ENCODE assay signal across 24 cellular contexts in genomic region chr5:2899311-2899710, GRCh38.
DNase-seq lines count a peak whose midpoint lies in the region; ATAC-seq and TF ChIP-seq lines count a peak whose summit lies in the region.
"Had no signal": no experiment of that assay in that cellular context is flagged by ENCODE, and none has a peak within 500 bp of the region (broad histone marks: within the 10 kb centered on the region; RNA-seq: fewer than 3 reads in every experiment).

No MANE protein-coding gene starts in this region.

- WGBS in H9 (ENCODE audit: extremely low coverage, insufficient read length, low lambda C conversion rate) = no CpG with 5 or more reads among the region's 9 CpGs
- 89% methylated on average over 9 of the region's 9 CpGs for WGBS in suprapubic skin

- no peak overlapping the region for H2AFZ ChIP-seq in H9 (ENCODE audit: low read length)
- H2AFZ ChIP-seq: PC-9 had no signal

- H2BK12ac ChIP-seq in H9 (ENCODE audit: insufficient read length, low read depth, low read length) = no peak overlapping the region

- peaks cover 2% of the 10 kb centered on the region for H4K20me1 ChIP-seq in H9 (ENCODE audit: control insufficient read depth, insufficient read depth, insufficient read length)
- H4K20me1 ChIP-seq: BLaER1 had no signal

- H3T11ph ChIP-seq in H9 (ENCODE audit: low read length) = no peak overlapping the region

- H4K8ac ChIP-seq in H9 (replicated peaks; ENCODE audit: insufficient read length, low read depth, low read length) = no peak overlapping the region

- H3K4me3 ChIP-seq in coronary artery (no peak overlapping the region), suprapubic skin (no peak overlapping the region)
- H3K4me3 ChIP-seq: BLaER1, PC-9, SJCRH30 had no signal

- H2BK15ac ChIP-seq in H9 (ENCODE audit: low read depth, low read length) = no peak overlapping the region

- peak; percentile 21 for DNase-seq in H9
- DNase-seq in coronary artery (ENCODE audit: low spot score) = peak; percentile 17
- peak; percentile 71 for DNase-seq in mesenteric fat pad (ENCODE audit: low spot score)
- peak; percentile 21 to 50 for DNase-seq in suprapubic skin (ENCODE audit: low spot score in 2 of 2)
- DNase-seq in mucosa of gallbladder (ENCODE audit: low spot score) = no peak
- no peak for DNase-seq in endothelial cell (ENCODE audit: low spot score)
- no peak for DNase-seq in AG08396 (ENCODE audit: low spot score)
- DNase-seq: CD4-positive, CD25-positive, alpha-beta regulatory T cell; DMS153; DND-41; Karpas-422; NCI-H1092 treated with DMSO at 0.1 percent for 48 hours; NCI-H1436 treated with DMSO at 0.1 percent for 48 hours; NCI-H1930; NCI-H2107; NCI-H446; NCI-H524 treated with DMSO at 0.1 percent for 48 hours; NCI-H774; PC-9; SJCRH30 had no signal

- no peak overlapping the region for H4K91ac ChIP-seq in H9 (ENCODE audit: insufficient read length, low read depth, low read length)

- no peak overlapping the region for H3K56ac ChIP-seq in H9 (ENCODE audit: insufficient read length, low read depth, low read length)

- H3K4me1 Mint-ChIP-seq in H9 (peaks cover 12 to 13% of the 10 kb centered on the region in 2 experiments), endothelial cell (ENCODE audit: unreplicated experiment) (peaks cover 6% of the 10 kb centered on the region)
- H3K4me1 Mint-ChIP-seq: CD4-positive, CD25-positive, alpha-beta regulatory T cell had no signal

- no peak overlapping the region for H4K5ac ChIP-seq in H9 (ENCODE audit: insufficient read length, low read depth, low read length)

- no peaks in the 10 kb centered on the region for H3K79me2 ChIP-seq in H9 (ENCODE audit: insufficient read depth, low read length)

- TF ChIP-seq EP300 in suprapubic skin (IDR thresholded peaks at IDR 0.05) = no peak

- H3K23ac ChIP-seq in H9 (ENCODE audit: insufficient read length, low read depth, low read length) = no peak overlapping the region

- no peaks in the 10 kb centered on the region for H3K27me3 ChIP-seq in H9 (ENCODE audit: insufficient read depth, low read length)
- no peaks in the 10 kb centered on the region for H3K27me3 ChIP-seq in suprapubic skin
- H3K27me3 ChIP-seq: BLaER1, SJCRH30 had no signal

- no peak overlapping the region for H3K4me2 ChIP-seq in H9 (ENCODE audit: insufficient read depth, insufficient read length, low read length)
- H3K4me2 ChIP-seq: BLaER1, PC-9 had no signal

- H3K27ac Mint-ChIP-seq in H9 (no peak overlapping the region), endothelial cell (ENCODE audit: unreplicated experiment) (no peak overlapping the region)
- H3K27ac Mint-ChIP-seq: CD4-positive, CD25-positive, alpha-beta regulatory T cell had no signal

- H3K4me1 ChIP-seq in H9 (ENCODE audit: insufficient read depth, low read length) = no peaks in the 10 kb centered on the region
- H3K4me1 ChIP-seq in suprapubic skin = no peaks in the 10 kb centered on the region
- H3K4me1 ChIP-seq: SJCRH30 had no signal

- H3K36me3 Mint-ChIP-seq in H9 (ENCODE audit: insufficient read depth in 1 of 3, low read depth in 3 of 3) (no peaks in the 10 kb centered on the region), endothelial cell (ENCODE audit: low read depth, unreplicated experiment) (no peaks in the 10 kb centered on the region)
- H3K36me3 Mint-ChIP-seq: CD4-positive, CD25-positive, alpha-beta regulatory T cell had no signal

- H3K14ac ChIP-seq in H9 (ENCODE audit: insufficient read depth, low read length) = no peak overlapping the region

- H3K27me3 Mint-ChIP-seq in H9 (ENCODE audit: low read depth) = peaks cover 8% of the 10 kb centered on the region
- peaks cover 11% of the 10 kb centered on the region for H3K27me3 Mint-ChIP-seq in endothelial cell (ENCODE audit: unreplicated experiment)
- H3K27me3 Mint-ChIP-seq: CD4-positive, CD25-positive, alpha-beta regulatory T cell had no signal

- no peak overlapping the region for H2AK5ac ChIP-seq in H9 (ENCODE audit: insufficient read length, low read length)

- no peak for TF ChIP-seq POLR2A in suprapubic skin (IDR thresholded peaks at IDR 0.05)

- H3K4me3 Mint-ChIP-seq in H9 = no peak overlapping the region
- no peak overlapping the region for H3K4me3 Mint-ChIP-seq in endothelial cell (ENCODE audit: unreplicated experiment)
- H3K4me3 Mint-ChIP-seq: CD4-positive, CD25-positive, alpha-beta regulatory T cell had no signal

- no peak overlapping the region for H3K4ac ChIP-seq in H9 (ENCODE audit: low read depth, low read length)

- no peaks in the 10 kb centered on the region for H3K79me1 ChIP-seq in H9 (ENCODE audit: insufficient read depth, low read depth, low read length, poor library complexity, severe bottlenecking)

- H3K27ac ChIP-seq in H9 (ENCODE audit: insufficient read length, low read depth, low read length) = no peak overlapping the region
- no peak overlapping the region for H3K27ac ChIP-seq in coronary artery
- no peak overlapping the region for H3K27ac ChIP-seq in suprapubic skin
- H3K27ac ChIP-seq: BLaER1, PC-9, SJCRH30 had no signal

- H3K9me3 ChIP-seq in H9 (ENCODE audit: control insufficient read depth, low read depth, low read length) = no peaks in the 10 kb centered on the region
- H3K9me3 ChIP-seq in suprapubic skin = no peaks in the 10 kb centered on the region
- H3K9me3 ChIP-seq: BLaER1, SJCRH30 had no signal

- TF ChIP-seq CTCF in H9 (conservative IDR thresholded peaks at IDR 0.05) = no peak
- no peak for TF ChIP-seq CTCF in coronary artery (IDR thresholded peaks at IDR 0.05)
- no peak for TF ChIP-seq CTCF in suprapubic skin (IDR thresholded peaks at IDR 0.05)
- TF ChIP-seq CTCF in endothelial cell (IDR thresholded peaks at IDR 0.05; ENCODE audit: unreplicated experiment) = no peak

- no peak overlapping the region for H2BK120ac ChIP-seq in H9 (ENCODE audit: low read depth, low read length, poor library complexity, severe bottlenecking)

- no peak for ATAC-seq in GM21529 (IDR thresholded peaks at IDR 0.05; ENCODE audit: unreplicated experiment)
- ATAC-seq: HepG2, Right ventricle myocardium inferior had no signal

- no peaks in the 10 kb centered on the region for H3K23me2 ChIP-seq in H9 (ENCODE audit: insufficient read length, low read depth, low read length, poor library complexity, severe bottlenecking)

- H3K9me3 Mint-ChIP-seq in H9 = no peaks in the 10 kb centered on the region
- peaks cover 22% of the 10 kb centered on the region for H3K9me3 Mint-ChIP-seq in endothelial cell (ENCODE audit: unreplicated experiment)

- no peak overlapping the region for H2BK5ac ChIP-seq in H9 (ENCODE audit: insufficient read length, low read length)

- H3K9ac ChIP-seq in H9 (ENCODE audit: extremely low read depth, insufficient read length, low read length) = no peak overlapping the region
- H3K9ac ChIP-seq: BLaER1 had no signal

- H3K36me3 ChIP-seq in suprapubic skin = no peaks in the 10 kb centered on the region
- H3K36me3 ChIP-seq: BLaER1, SJCRH30 had no signal

- no peak overlapping the region for H3K18ac ChIP-seq in H9 (ENCODE audit: insufficient read length, low read depth, low read length)

- no peak overlapping the region for H2BK20ac ChIP-seq in H9 (ENCODE audit: low read depth, low read length, poor library complexity, severe bottlenecking)

Comparison
In these comparisons a context has a peak if more than half of its experiments do, and no peak if none do; other contexts are left out.
1. DNase-seq: peak in H9 (single experiment), coronary artery (single experiment), mesenteric fat pad (single experiment) and suprapubic skin (2 of 2); none in mucosa of gallbladder (single experiment), endothelial cell (single experiment) and AG08396 (single experiment).